1 cellular context compared by ENCODE assay signal in the genomic region with DNA sequence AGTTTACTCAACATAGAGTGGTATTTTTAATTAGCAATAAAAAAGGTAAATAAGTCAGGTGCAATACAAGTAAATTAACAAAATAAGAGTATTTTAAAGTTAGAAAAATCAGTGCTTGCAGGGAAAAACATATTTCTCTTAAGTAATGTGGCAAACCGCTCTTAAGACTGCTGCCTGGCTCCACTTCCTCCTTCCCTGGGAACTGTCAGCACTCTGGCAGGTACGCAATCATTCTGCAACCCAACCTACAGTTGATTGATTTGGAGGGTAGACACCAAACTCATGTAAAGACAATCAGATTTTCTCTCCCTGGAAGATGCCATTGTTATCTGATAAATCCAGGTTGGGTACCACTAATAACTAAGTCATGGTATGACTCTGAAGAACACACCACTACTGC.
TF ChIP-seq lines count a peak whose summit lies in the region.

No MANE protein-coding gene starts in this region.

TF ChIP-seq in WTC11, 78 proteins besides CTCF, POLR2A, EP300 and RAD21 (continued from another document):
- TF ChIP-seq, protein P1, sequence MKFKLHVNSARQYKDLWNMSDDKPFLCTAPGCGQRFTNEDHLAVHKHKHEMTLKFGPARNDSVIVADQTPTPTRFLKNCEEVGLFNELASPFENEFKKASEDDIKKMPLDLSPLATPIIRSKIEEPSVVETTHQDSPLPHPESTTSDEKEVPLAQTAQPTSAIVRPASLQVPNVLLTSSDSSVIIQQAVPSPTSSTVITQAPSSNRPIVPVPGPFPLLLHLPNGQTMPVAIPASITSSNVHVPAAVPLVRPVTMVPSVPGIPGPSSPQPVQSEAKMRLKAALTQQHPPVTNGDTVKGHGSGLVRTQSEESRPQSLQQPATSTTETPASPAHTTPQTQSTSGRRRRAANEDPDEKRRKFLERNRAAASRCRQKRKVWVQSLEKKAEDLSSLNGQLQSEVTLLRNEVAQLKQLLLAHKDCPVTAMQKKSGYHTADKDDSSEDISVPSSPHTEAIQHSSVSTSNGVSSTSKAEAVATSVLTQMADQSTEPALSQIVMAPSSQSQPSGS (CRISPR knock-in tag; IDR thresholded peaks at IDR 0.05; ENCODE audit: borderline replicate concordance, low read depth), result no peak
TF ChIP-seq in WTC11: peak in this region for 0.
